Comparison of ENCODE assay signal across 17 cellular contexts in genomic region chr2:223805008-223805407, GRCh38. TPM values are rescaled to one million over a fixed set of nuclear protein-coding genes. Genes with fewer than 3 reads are reported as not detected.
DNase-seq lines count a peak whose midpoint lies in the region; ATAC-seq, FAIRE-seq and TF ChIP-seq lines count a peak whose summit lies in the region.
"Had no signal": no experiment of that assay in that cellular context is flagged by ENCODE, and none has a peak within 500 bp of the region (broad histone marks: within the 10 kb centered on the region; RNA-seq: fewer than 3 reads in every experiment).

No MANE protein-coding gene starts in this region.

- peaks cover 16% of the 10 kb centered on the region for H3K4me1 ChIP-seq in GM12878 (ENCODE audit: control insufficient read depth, insufficient read depth, low read length)
- no peaks in the 10 kb centered on the region for H3K4me1 ChIP-seq in testis

- RAD21 ChIA-PET in GM12878 (lab: Charles Lee; ENCODE audit: unreplicated experiment), result no interaction called here

- intact Hi-C loops in GM12878 (cut with micrococcal nuclease; ENCODE audit: unreplicated experiment) (no loop called here), testis (cut with DNase I; ENCODE audit: low total_unique reads) (no loop called here)

- FAIRE-seq in GM12891 (lab: Jason Lieb, UNC) (peak; percentile 73), GM12878 (lab: Jason Lieb, UNC) (no peak), frontal cortex (lab: Jason Lieb, UNC) (no peak)
- FAIRE-seq: H54 had no signal

- no peak for TF ChIP-seq CTCF in GM12878 (IDR thresholded peaks at IDR 0.05 in 2 of 3, conservative IDR thresholded peaks at IDR 0.05 in 1 of 3; ENCODE audit: control insufficient read depth in 2 of 3, extremely low read depth in 1 of 3, insufficient read depth in 1 of 3, low read depth in 3 of 3, low read length in 3 of 3)
- no peak for TF ChIP-seq CTCF in testis (IDR thresholded peaks at IDR 0.05)

- no peak for TF ChIP-seq POLR2A in GM12891 (IDR thresholded peaks at IDR 0.05; ENCODE audit: low read depth, low read length)
- TF ChIP-seq POLR2A in GM12878 (IDR thresholded peaks at IDR 0.05; ENCODE audit: low read depth, low read length), result no peak
- no peak for TF ChIP-seq POLR2A in testis (IDR thresholded peaks at IDR 0.05)

- DNase-seq in GM12891 (ENCODE audit: insufficient read length, low spot score) (no peak), NCI-H82 (lab: John Stamatoyannopoulos, UW) (peak; percentile 69), GM12878 (ENCODE audit: low read depth, low spot score) (no peak), superior temporal gyrus (ENCODE audit: extremely low spot score) (peak; percentile 5), frontal cortex (ENCODE audit: low spot score in 2 of 2) (no peak), testis (no peak)
- DNase-seq: CD8-positive, alpha-beta memory T cell; DMS153; MV-4-11; NCI-H1417 treated with DMSO at 0.1 percent for 48 hours; NCI-H2029 treated with DMSO at 0.1 percent for 48 hours; NCI-H510A treated with DMSO at 0.1 percent for 48 hours; PC-9; SK-N-SH had no signal

- peaks cover 8% of the 10 kb centered on the region for H3K79me2 ChIP-seq in GM12878 (ENCODE audit: control insufficient read depth, insufficient read depth, low read length)

- BruUV-seq in GM12878 (replicated peaks; lab: Mats Ljungman, UMichigan), result no TSS peak

- ATAC-seq in GM12878, result peak; percentile 12
- ATAC-seq in HG03457 (IDR thresholded peaks at IDR 0.05; ENCODE audit: unreplicated experiment), result no peak
- ATAC-seq: Right ventricle myocardium inferior had no signal

- peak overlapping the region; percentile 61 for H3K4me2 ChIP-seq in GM12878 (ENCODE audit: control insufficient read depth, insufficient read depth)
- H3K4me2 ChIP-seq: PC-9, SK-N-SH had no signal

- H3K27ac ChIP-seq in GM12878 (ENCODE audit: control insufficient read depth, insufficient read depth) (peak overlapping the region; percentile 53), testis (no peak overlapping the region)
- H3K27ac ChIP-seq: PC-9 had no signal

- CTCF ChIA-PET in GM12878 (lab: Yijun Ruan, JAX), result interaction anchor here (1.1 kb wide), 1 partner anchor 165 kb away, joined by 3 read pairs; no protein-coding TSS in a partner anchor

- no peak overlapping the region for H3K9ac ChIP-seq in GM12878 (ENCODE audit: control insufficient read depth, insufficient read depth, low read length)
- H3K9ac ChIP-seq: SK-N-SH had no signal

- no peaks in the 10 kb centered on the region for H4K20me1 ChIP-seq in GM12878 (ENCODE audit: control insufficient read depth, insufficient read depth)

- H2AFZ ChIP-seq in GM12878 (ENCODE audit: control insufficient read depth, low read depth, low read length), result no peak overlapping the region
- H2AFZ ChIP-seq: PC-9 had no signal

- no peak for TF ChIP-seq EP300 in GM12878 (IDR thresholded peaks at IDR 0.05; ENCODE audit: borderline replicate concordance in 1 of 2, control insufficient read depth in 1 of 2, low read depth in 2 of 2, low read length in 2 of 2)

- H3K4me3 ChIP-seq in GM12878 (peak overlapping the region; percentile 8; the same call in 1 of the 2 replicates), testis (no peak overlapping the region)
- H3K4me3 ChIP-seq: PC-9 had no signal

- H3K9me3 ChIP-seq in GM12878 (replicated peaks; ENCODE audit: control insufficient read depth, insufficient read depth, low read length), result peaks cover 2% of the 10 kb centered on the region; the same call in 1 of the 3 replicates
- no peaks in the 10 kb centered on the region for H3K9me3 ChIP-seq in testis
- H3K9me3 ChIP-seq: SK-N-SH had no signal

- SMC1A ChIA-PET in GM12878 (lab: Charles Lee; ENCODE audit: uncharacterized antibody, unreplicated experiment), result no interaction called here

- in situ Hi-C loops in GM12878 (cut with MboI), result no loop called here

- POLR2A ChIA-PET in GM12878 (lab: Charles Lee), result interaction anchor here (0.6 kb wide), 1 partner anchor 27 kb away, joined by 4 read pairs; no protein-coding TSS in a partner anchor

- WGBS in GM12878 (ENCODE audit: insufficient coverage, insufficient replicate concordance, low lambda C conversion rate, missing lambda C conversion rate), result 66% methylated on average over 8 of the region's 8 CpGs
- 88 to 91% methylated on average over 8 of the region's 8 CpGs for WGBS in testis, 2 donors

- no peaks in the 10 kb centered on the region for H3K36me3 ChIP-seq in GM12878 (ENCODE audit: control insufficient read depth in 2 of 2, insufficient read depth in 2 of 2, low read length in 1 of 2)
- H3K36me3 ChIP-seq in testis (ENCODE audit: low read depth, missing control alignments), result no peaks in the 10 kb centered on the region

- no peak for TF ChIP-seq RAD21 in GM12878 (IDR thresholded peaks at IDR 0.05; ENCODE audit: insufficient read depth, low read depth, low read length)

- H3K27me3 ChIP-seq in GM12878 (replicated peaks in 1 of 2; ENCODE audit: control insufficient read depth in 2 of 2, insufficient read depth in 2 of 2, low read length in 1 of 2) (no peaks in the 10 kb centered on the region), testis (no peaks in the 10 kb centered on the region)

TF ChIP-seq in GM12891, 5 proteins besides CTCF, POLR2A, EP300 and RAD21:
- TF ChIP-seq SPI1 (IDR thresholded peaks at IDR 0.05; ENCODE audit: low read depth, low read length), result no peak
- no peak for TF ChIP-seq POU2F2 (IDR thresholded peaks at IDR 0.05; ENCODE audit: low read depth, low read length)
- no peak for TF ChIP-seq POLR2AphosphoS5 (IDR thresholded peaks at IDR 0.05; ENCODE audit: low read depth, low read length)
- no peak for TF ChIP-seq TAF1 (IDR thresholded peaks at IDR 0.05; ENCODE audit: low read depth, low read length)
- TF ChIP-seq PAX5 (IDR thresholded peaks at IDR 0.05; ENCODE audit: insufficient read depth, low read length, severe bottlenecking), result no peak

TF ChIP-seq in GM12878, 131 proteins besides CTCF, POLR2A, EP300 and RAD21 (continues in another document):
- no peak for TF ChIP-seq TCF7 (IDR thresholded peaks at IDR 0.05; ENCODE audit: borderline replicate concordance)
- TF ChIP-seq RCOR1 (conservative IDR thresholded peaks at IDR 0.05; ENCODE audit: low read depth, low read length), result no peak
- no peak for TF ChIP-seq ATF2 (IDR thresholded peaks at IDR 0.05; ENCODE audit: low read length)
- TF ChIP-seq PAX8 (IDR thresholded peaks at IDR 0.05), result no peak
- TF ChIP-seq ZNF687 (IDR thresholded peaks at IDR 0.05), result no peak

RNA-seq across cellular contexts. Expression of gene AP1S3, which starts 32.4 kb away (rescaled TPM):
- 7.5 TPM for polyA plus RNA-seq in GM12891 (2012; ENCODE audit: low read depth, missing spikeins)
- 17.5 and 22.9 TPM in 2 replicates for total RNA-seq in GM12878 (2013; cell fraction: nucleolus; rRNA removed)
- total RNA-seq in GM12878 (2014; rRNA removed), result 5.6 and 6.9 TPM in 2 replicates
- 9.2 and 9.5 TPM in 2 replicates for total RNA-seq in GM12878 (2014; rRNA removed; fragmentation: Illumina TruSeq; extraction: Trizol)
- 7.6 and 9.2 TPM in 2 replicates for total RNA-seq in GM12878 (2021)
- 5.0 TPM for polyA plus RNA-seq in GM12878 (2011; ENCODE audit: low read depth)
- 8.4 and 13.9 TPM in 2 replicates for polyA plus RNA-seq in GM12878 (2011; rRNA removed)
- 3.1 and 3.7 TPM in 2 replicates for polyA plus RNA-seq in GM12878 (2011; cell fraction: cytosol; rRNA removed)
- 1.5 and 2.2 TPM in 2 replicates for polyA plus RNA-seq in GM12878 (2011; cell fraction: nucleus; rRNA removed)
- 8.8 and 10.6 TPM in 2 replicates for polyA plus RNA-seq in GM12878 (2012)
- 9.7 and 10.6 TPM in 2 replicates for polyA plus RNA-seq in GM12878 (2014; fragmentation: Illumina TruSeq; extraction: Trizol)
- 1 to 10 TPM; 2.6 to 3.3 TPM for polyA plus RNA-seq in GM12878 (2014; fragmentation: Nextera tagmentation; extraction: Ambion mirVana)
- 11.5 and 11.8 TPM in 2 replicates for polyA plus RNA-seq in GM12878 (2014; rRNA removed)
- polyA plus RNA-seq in GM12878 (2016; fragmentation: Nextera tagmentation; extraction: Ambion mirVana), result 10 to 100 TPM; 13.0 to 14.3 TPM
- 2.8 and 3.2 TPM in 2 replicates for polyA minus RNA-seq in GM12878 (2011; rRNA and poly(A)+ RNA removed)
- polyA minus RNA-seq in GM12878 (2011; cell fraction: cytosol; rRNA and poly(A)+ RNA removed), result 3.3 and 6.9 TPM in 2 replicates
- polyA minus RNA-seq in GM12878 (2011; cell fraction: nucleus; rRNA and poly(A)+ RNA removed), result 4.8 and 8.1 TPM in 2 replicates
- total RNA-seq in frontal cortex, result 2.0 TPM
- total RNA-seq in testis, result 1 to 10 TPM; 1.6 to 3.2 TPM
- polyA plus RNA-seq in testis (ENCODE audit: insufficient read depth, low read depth, low replicate concordance), result 2.6 TPM

Comparison
In these comparisons a context has a peak if more than half of its experiments do, and no peak if none do; other contexts are left out.
1. DNase-seq: peak in NCI-H82 (single experiment) and superior temporal gyrus (single experiment); none in GM12891 (single experiment), GM12878 (single experiment), frontal cortex (0 of 2) and testis (single experiment).